Comparison of ENCODE assay signal across 8 cellular contexts in genomic region chr6:34223381-34223963, GRCh38. TPM values are rescaled to one million over a fixed set of nuclear protein-coding genes. Genes with fewer than 3 reads are reported as not detected.
DNase-seq lines count a peak whose midpoint lies in the region; ATAC-seq, FAIRE-seq and TF ChIP-seq lines count a peak whose summit lies in the region.

No MANE protein-coding gene starts in this region.

- peak overlapping the region; percentile 83 to 98 (median 94) for H3K27ac Mint-ChIP-seq in immature natural killer cell

- no peaks in the 10 kb centered on the region for H3K36me3 Mint-ChIP-seq in immature natural killer cell

- peak overlapping the region; percentile 40 to 76 (median 68) for H3K4me3 Mint-ChIP-seq in immature natural killer cell

- peak; percentile 19 for ATAC-seq in GM18868 (IDR thresholded peaks at IDR 0.05; ENCODE audit: unreplicated experiment)
- peak; percentile 7 for ATAC-seq in HG03025 (IDR thresholded peaks at IDR 0.05; ENCODE audit: low FRiP score, unreplicated experiment)

- peaks cover 0 to 2% (median 0%) of the 10 kb centered on the region in 3 donors for H3K27me3 Mint-ChIP-seq in immature natural killer cell (ENCODE audit: low read depth in 3 of 3)

- TF ChIP-seq CTCF in GM13977 (IDR thresholded peaks at IDR 0.05; ENCODE audit: extremely low read depth, insufficient read depth, missing control alignments) = no peak

- no peak for FAIRE-seq in frontal cortex (lab: Jason Lieb, UNC)

- DNase-seq in immature natural killer cell = no peak
- peak in 2 of 49 donors; percentile 48 for DNase-seq in substantia nigra (lab: John Stamatoyannopoulos, UW)
- DNase-seq in frontal cortex (ENCODE audit: low spot score in 2 of 2) = no peak
- no peak for DNase-seq in GM13977 (ENCODE audit: low spot score)
- DNase-seq in activated effector memory CD4-positive, alpha-beta T cell treated with Interleukin-2 at 50 U/mL for 16 hours = no peak

- in situ Hi-C loops in GM13977 (cut with MboI; ENCODE audit: low pct_unique_long_range_greater_than_20kb, low sequenced_read_pairs, unreplicated experiment) = no loop called here

- H3K27ac ChIP-seq in angular gyrus (ENCODE audit: low read depth, low read length) (peak overlapping the region; percentile 74), substantia nigra (ENCODE audit: low read depth, low read length, poor library complexity, severe bottlenecking) (peak overlapping the region; percentile 67)

- no peaks in the 10 kb centered on the region for H3K9me3 Mint-ChIP-seq in immature natural killer cell

- peaks cover 6 to 14% of the 10 kb centered on the region in 2 donors for H3K4me1 Mint-ChIP-seq in immature natural killer cell

RNA-seq across cellular contexts. Expression of gene HMGA1, which starts 13.2 kb away (rescaled TPM):
- polyA plus RNA-seq in immature natural killer cell = 10 to 100 TPM in 2 of 3 donors, 1 to 10 TPM in 1; 9.8 to 22.1 (median 19.6) TPM
- 24.5 TPM for total RNA-seq in frontal cortex

RNA-seq across cellular contexts. Expression of gene SMIM29, which starts 25.3 kb away (rescaled TPM):
- 100 to 1,000 TPM in 1 of 3 donors, 10 to 100 TPM in 2; 86.1 to 101 (median 89.1) TPM for polyA plus RNA-seq in immature natural killer cell
- total RNA-seq in frontal cortex = 23.2 TPM
